In the genomic region with DNA sequence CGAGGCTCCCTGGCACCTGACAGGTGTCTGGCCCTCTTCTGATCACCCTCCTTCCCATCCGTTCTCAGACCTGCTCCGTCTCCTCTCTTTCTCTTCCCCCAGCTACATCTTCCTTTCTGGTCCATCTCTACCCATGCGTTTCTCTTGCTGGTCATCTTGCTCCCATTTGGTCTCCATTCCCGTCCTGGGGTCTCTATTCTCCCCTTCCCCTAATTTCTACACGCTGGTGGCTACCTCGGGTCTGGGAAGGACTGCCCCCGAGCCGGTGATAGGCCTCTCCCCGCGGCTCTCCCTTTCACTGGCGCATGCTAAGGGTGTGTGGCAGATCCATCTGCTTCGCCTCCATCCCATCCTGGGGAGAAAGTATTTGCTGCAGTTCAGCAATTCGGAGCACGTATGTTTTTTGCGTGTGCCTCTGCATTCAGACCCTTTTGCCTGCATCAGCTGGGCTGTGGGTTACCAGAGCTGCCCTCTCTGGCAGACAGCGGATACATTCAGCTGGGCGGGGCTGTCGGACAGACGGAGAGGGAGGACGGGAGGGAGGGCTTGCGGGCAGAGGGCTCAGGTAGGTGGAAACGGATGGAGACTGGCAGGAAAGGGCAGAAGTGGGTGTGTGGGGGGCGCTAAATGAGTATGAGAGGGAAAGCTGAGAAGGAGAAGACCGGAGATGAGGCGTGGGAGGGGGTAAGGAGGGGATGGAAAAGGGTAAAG, we compare ENCODE assay signal across 8 cellular contexts. TPM values are rescaled to one million over a fixed set of nuclear protein-coding genes. Genes with fewer than 3 reads are reported as not detected.
A peak's percentile ranks its signal among the peaks of the same experiment; 100 is the strongest.
DNase-seq lines count a peak whose midpoint lies in the region; ATAC-seq and TF ChIP-seq lines count a peak whose summit lies in the region.

No MANE protein-coding gene starts in this region.

- intact Hi-C loops in PC-3 (cut with micrococcal nuclease) (no loop called here), aorta (cut with DNase I) (no loop called here)

- CTCF ChIA-PET in PC-3 (lab: Charles Lee): no interaction called here

- no peak overlapping the region for H3K27ac ChIP-seq in PC-3 (ENCODE audit: low read length)
- peak overlapping the region in 1 of 2 donors; percentile 22 for H3K27ac ChIP-seq in aorta (ENCODE audit: low read depth in 1 of 2, low read length in 2 of 2)

- H4K20me1 ChIP-seq in PC-3 (ENCODE audit: low read length): no peaks in the 10 kb centered on the region

- H3K4me1 Mint-ChIP-seq in activated naive CD4-positive, alpha-beta T cell treated with anti-CD3 and anti-CD28 coated beads, Interleukin-2, amount 50 U/mL, for 24 hours: peaks cover 36% of the 10 kb centered on the region

- TF ChIP-seq CTCF in PC-3 (conservative IDR thresholded peaks at IDR 0.05; ENCODE audit: low read depth, low read length): no peak
- TF ChIP-seq CTCF in omental fat pad (IDR thresholded peaks at IDR 0.05): no peak

- no peaks in the 10 kb centered on the region for H3K79me2 ChIP-seq in PC-3 (ENCODE audit: low read length)

- POLR2A ChIA-PET in PC-3 (lab: Charles Lee; ENCODE audit: unreplicated experiment): no interaction called here

- peak overlapping the region; percentile 81 for H3K4me3 ChIP-seq in PC-3 (ENCODE audit: low read length)
- peak overlapping the region; percentile 37 to 66 for H3K4me3 ChIP-seq in aorta (ENCODE audit: low read length in 2 of 2)

- H2AFZ ChIP-seq in PC-3 (ENCODE audit: low read length): peak overlapping the region; percentile 93

- no peaks in the 10 kb centered on the region for H3K36me3 ChIP-seq in PC-3 (ENCODE audit: low read depth, low read length)
- H3K36me3 ChIP-seq in aorta (ENCODE audit: control insufficient read depth in 1 of 2, insufficient read depth in 2 of 2, low read length in 1 of 2): peaks cover 0 to under 1% of the 10 kb centered on the region in 2 donors

- peak; percentile 52 for ATAC-seq in HG02678 (IDR thresholded peaks at IDR 0.05; ENCODE audit: unreplicated experiment)
- peak; percentile 65 for ATAC-seq in PC-3
- ATAC-seq in omental fat pad (ENCODE audit: low FRiP score): peak; percentile 58
- peak; percentile 67 for ATAC-seq in aorta (ENCODE audit: low FRiP score)
- ATAC-seq in HG02610 (IDR thresholded peaks at IDR 0.05; ENCODE audit: unreplicated experiment): no peak

- H3K4me3 Mint-ChIP-seq in activated naive CD4-positive, alpha-beta T cell treated with anti-CD3 and anti-CD28 coated beads, Interleukin-2, amount 50 U/mL, for 24 hours: peak overlapping the region; percentile 96

- H3K9me2 ChIP-seq in PC-3 (replicated peaks; ENCODE audit: low read length): no peaks in the 10 kb centered on the region

- H3K9ac ChIP-seq in PC-3 (ENCODE audit: low read length): no peak overlapping the region

- BruUV-seq in PC-3 (replicated peaks; lab: Mats Ljungman, UMichigan): no TSS peak

- H3K9me3 Mint-ChIP-seq in activated naive CD4-positive, alpha-beta T cell treated with anti-CD3 and anti-CD28 coated beads, Interleukin-2, amount 50 U/mL, for 24 hours: no peaks in the 10 kb centered on the region

- H3K27ac Mint-ChIP-seq in activated naive CD4-positive, alpha-beta T cell treated with anti-CD3 and anti-CD28 coated beads, Interleukin-2, amount 50 U/mL, for 24 hours: peak overlapping the region; percentile 84

- no peaks in the 10 kb centered on the region for H3K27me3 Mint-ChIP-seq in activated naive CD4-positive, alpha-beta T cell treated with anti-CD3 and anti-CD28 coated beads, Interleukin-2, amount 50 U/mL, for 24 hours

- no peaks in the 10 kb centered on the region for H3F3A ChIP-seq in PC-3 (ENCODE audit: low read length, unreplicated experiment)

- H3K4me1 ChIP-seq in PC-3 (ENCODE audit: insufficient read depth, low read length): peaks cover 7% of the 10 kb centered on the region
- H3K4me1 ChIP-seq in aorta (ENCODE audit: control insufficient read depth in 1 of 2, insufficient read depth in 2 of 2, low read length in 2 of 2): no peaks in the 10 kb centered on the region

- H3K9me3 ChIP-seq in PC-3 (ENCODE audit: low read length) (no peaks in the 10 kb centered on the region), aorta (ENCODE audit: control insufficient read depth, low read length) (no peaks in the 10 kb centered on the region)

- H3K4me2 ChIP-seq in PC-3 (ENCODE audit: low read length): peak overlapping the region; percentile 91

- WGBS in aorta, 2 donors: 6 to 7% methylated on average over 26 of the region's 26 CpGs

- H3K27me3 ChIP-seq in PC-3 (ENCODE audit: low read length) (no peaks in the 10 kb centered on the region), aorta (ENCODE audit: control insufficient read depth in 1 of 2, insufficient read depth in 2 of 2, low read length in 1 of 2) (no peaks in the 10 kb centered on the region)

- H3K36me3 Mint-ChIP-seq in activated naive CD4-positive, alpha-beta T cell treated with anti-CD3 and anti-CD28 coated beads, Interleukin-2, amount 50 U/mL, for 24 hours: peaks cover 2% of the 10 kb centered on the region

- DNase-seq in DMS79 treated with DMSO at 0.1 percent for 48 hours (lab: John Stamatoyannopoulos, UW) (peak; percentile 51), PC-3 (peak; percentile 50), glomerular visceral epithelial cell (ENCODE audit: extremely low spot score) (peak; percentile 59), omental fat pad (ENCODE audit: low spot score) (no peak), aorta (peak in 1 of 2 donors; percentile 71)

RNA-seq across cellular contexts. Expression of a gene that starts 0.8 kb away (rescaled TPM):
- total RNA-seq in PC-3 (2014; rRNA removed): 10.9 and 14.2 TPM in 2 replicates
- total RNA-seq in omental fat pad: 10 to 100 TPM; 25.9 to 57.5 (median 44.8) TPM
- total RNA-seq in aorta: 10 to 100 TPM; 34.2 to 77.2 TPM
- 10 to 100 TPM; 12.4 to 15.4 TPM for polyA plus RNA-seq in aorta

RNA-seq across cellular contexts. Expression of a gene that starts 2.3 kb away (rescaled TPM):
- not detected in 2 replicates for total RNA-seq in PC-3 (2014; rRNA removed)
- total RNA-seq in omental fat pad: 1 to 10 TPM; 1.0 to 3.0 (median 1.9) TPM
- total RNA-seq in aorta: 10 to 100 TPM in 1 of 2 donors, 1 to 10 TPM in 1; 6.3 to 13.4 TPM
- polyA plus RNA-seq in aorta: 1 to 10 TPM in 1 of 2 donors, not detected in 1; 1.1 TPM

RNA-seq across cellular contexts. Expression of a gene that starts 21.9 kb away (rescaled TPM):
- total RNA-seq in PC-3 (2014; rRNA removed) (8.2 and 8.9 TPM in 2 replicates), omental fat pad (100 to 1,000 TPM in 2 of 4 donors, 10 to 100 TPM in 2; 85.9 to 126 (median 107) TPM), aorta (100 to 1,000 TPM in 1 of 2 donors, 10 to 100 TPM in 1; 82.0 to 139 TPM)
- polyA plus RNA-seq in aorta: 10 to 100 TPM; 14.5 to 85.1 TPM

RNA-seq across cellular contexts. Expression of a gene that starts 38.7 kb away (rescaled TPM):
- total RNA-seq in PC-3 (2014; rRNA removed): 4.4 and 9.6 TPM in 2 replicates
- total RNA-seq in omental fat pad: 1,000 to 10,000 TPM in 1 of 4 donors, 100 to 1,000 TPM in 3; 571 to 1,080 (median 751) TPM
- total RNA-seq in aorta: 1,000 to 10,000 TPM in 1 of 2 donors, 100 to 1,000 TPM in 1; 769 to 1,570 TPM
- polyA plus RNA-seq in aorta: 1,000 to 10,000 TPM in 1 of 2 donors, 100 to 1,000 TPM in 1; 148 to 1,159 TPM

RNA-seq across cellular contexts. Expression of a gene that starts 58.5 kb away (rescaled TPM):
- total RNA-seq in PC-3 (2014; rRNA removed) (19.4 and 20.0 TPM in 2 replicates), omental fat pad (100 to 1,000 TPM in 1 of 4 donors, 10 to 100 TPM in 3; 33.1 to 116 (median 91.6) TPM), aorta (10 to 100 TPM; 37.9 to 45.6 TPM)
- polyA plus RNA-seq in aorta: 10 to 100 TPM; 25.5 to 29.7 TPM
